ENCODE assay signal across 31 cellular contexts in genomic region chr4:136557396-136557795, GRCh38.
A peak's percentile ranks its signal among the peaks of the same experiment; 100 is the strongest.
DNase-seq lines count a peak whose midpoint lies in the region; ATAC-seq, FAIRE-seq and TF ChIP-seq lines count a peak whose summit lies in the region.
"Had no signal": no experiment of that assay in that cellular context is flagged by ENCODE, and none has a peak within 500 bp of the region (broad histone marks: within the 10 kb centered on the region; RNA-seq: fewer than 3 reads in every experiment).

No MANE protein-coding gene starts in this region.

- H3K9me3 ChIP-seq in endothelial cell of umbilical vein (replicated peaks; ENCODE audit: control insufficient read depth, insufficient read depth, low read length), result no peaks in the 10 kb centered on the region
- H3K9me3 ChIP-seq: A549; BLaER1; BLaER1 treated with 17β-estradiol and CSF1 and Interleukin-3, amounts not matched to agents 10 nM and 100 nM; Caco-2 had no signal

- peak overlapping the region; percentile 35 for H3K4me2 ChIP-seq in endothelial cell of umbilical vein (ENCODE audit: insufficient read depth, low read length)
- H3K4me2 ChIP-seq: A549; BLaER1; BLaER1 treated with 17β-estradiol and CSF1 and Interleukin-3, amounts not matched to agents 10 nM and 100 nM had no signal

- H3K79me2 ChIP-seq in endothelial cell of umbilical vein (ENCODE audit: control insufficient read depth, insufficient read depth, low read length), result no peaks in the 10 kb centered on the region

- TF ChIP-seq CTCF in endothelial cell of umbilical vein (IDR thresholded peaks at IDR 0.05; ENCODE audit: extremely low read depth in 1 of 2, insufficient read depth in 1 of 2, low read depth in 1 of 2, low read length in 2 of 2), result no peak

- H3K27ac ChIP-seq in endothelial cell of umbilical vein (ENCODE audit: insufficient read depth, low read depth, low read length), result no peak overlapping the region
- H3K27ac ChIP-seq: 22Rv1; A549; BLaER1; BLaER1 treated with 17β-estradiol and CSF1 and Interleukin-3, amounts not matched to agents 10 nM and 100 nM; C4-2B had no signal

- intact Hi-C loops in endothelial cell of umbilical vein (cut with micrococcal nuclease), result no loop called here

- BruUV-seq in endothelial cell of umbilical vein (replicated peaks; lab: Mats Ljungman, UMichigan), result no TSS peak

- ATAC-seq in left lobe of liver, result no peak
- ATAC-seq: A549; CD8-positive, alpha-beta T cell had no signal

- H3K36me3 ChIP-seq in endothelial cell of umbilical vein (ENCODE audit: control insufficient read depth in 2 of 2, extremely low read depth in 1 of 2, insufficient read depth in 2 of 2, low read length in 2 of 2), result no peaks in the 10 kb centered on the region
- H3K36me3 ChIP-seq: BE2C; BLaER1; BLaER1 treated with 17β-estradiol and CSF1 and Interleukin-3, amounts not matched to agents 10 nM and 100 nM had no signal

- peak overlapping the region; percentile 64 for H2AFZ ChIP-seq in endothelial cell of umbilical vein (ENCODE audit: low read depth, low read length)

- H3K9me1 ChIP-seq in endothelial cell of umbilical vein (replicated peaks; ENCODE audit: control insufficient read depth, extremely low read depth, insufficient read depth, low read length), result no peaks in the 10 kb centered on the region

- no peaks in the 10 kb centered on the region for H4K20me1 ChIP-seq in endothelial cell of umbilical vein (replicated peaks; ENCODE audit: control insufficient read depth, extremely low read depth, insufficient read depth, low read length)
- H4K20me1 ChIP-seq: BLaER1; BLaER1 treated with 17β-estradiol and CSF1 and Interleukin-3, amounts not matched to agents 10 nM and 100 nM had no signal

- H3K4me1 ChIP-seq in endothelial cell of umbilical vein (ENCODE audit: control insufficient read depth, extremely low read depth, insufficient read depth, low read length), result peaks cover 11% of the 10 kb centered on the region
- H3K4me1 ChIP-seq: A549; BE2C; BLaER1; BLaER1 treated with 17β-estradiol and CSF1 and Interleukin-3, amounts not matched to agents 10 nM and 100 nM had no signal

- H3K4me3 ChIP-seq in endothelial cell of umbilical vein (replicated peaks in 1 of 3; ENCODE audit: insufficient read depth in 1 of 3, low read depth in 1 of 3, low read length in 3 of 3), result no peak overlapping the region
- H3K4me3 ChIP-seq: A549; BLaER1; BLaER1 treated with 17β-estradiol and CSF1 and Interleukin-3, amounts not matched to agents 10 nM and 100 nM had no signal

- TF ChIP-seq POLR2A in endothelial cell of umbilical vein (IDR thresholded peaks at IDR 0.05; ENCODE audit: low read depth, low read length), result no peak

- DNase-seq in dermis blood vessel endothelial cell (peak; percentile 49), endothelial cell of umbilical vein (ENCODE audit: low read depth, low spot score) (peak; percentile 65), left lobe of liver (ENCODE audit: low spot score) (no peak), OCI-M1 (lab: John Stamatoyannopoulos, UW) (no peak)
- DNase-seq: 8988T; ACHN; AML-193; BE2C; C1 segment of cervical spinal cord; Caco-2; Calu3; CD4-positive, alpha-beta memory T cell; CD4-positive, alpha-beta T cell; CD4-positive, CD25-positive, alpha-beta regulatory T cell; CD8-positive, alpha-beta memory T cell; CD8-positive, alpha-beta T cell; COR-L47; DMS 273 treated with DMSO at 0.1 percent for 48 hours; DMS153; DMS53; DMS79; DMS79 treated with DMSO at 0.1 percent for 48 hours; DND-41; EL had no signal

- CTCF ChIA-PET in endothelial cell of umbilical vein (lab: Charles Lee), result interaction anchor here (0.6 to 1.0 kb wide), 3 partner anchors 17 to 244 kb away, joined by 3 to 4 read pairs (median 3); no protein-coding TSS in a partner anchor

- no peaks in the 10 kb centered on the region for H3K27me3 ChIP-seq in endothelial cell of umbilical vein (ENCODE audit: control insufficient read depth in 2 of 2, insufficient read depth in 2 of 2, low read length in 2 of 2)
- H3K27me3 ChIP-seq: BE2C; BLaER1; BLaER1 treated with 17β-estradiol and CSF1 and Interleukin-3, amounts not matched to agents 10 nM and 100 nM had no signal

- peak; percentile 54 for FAIRE-seq in endothelial cell of umbilical vein (lab: Jason Lieb, UNC)
- FAIRE-seq: A204.1, A549, D721Med had no signal

- dilution Hi-C loops in endothelial cell of umbilical vein (cut with MboI; ENCODE audit: extremely low pct_ligation_motif_present, low sequenced_read_pairs), result no loop called here

- no peak overlapping the region for H3K9ac ChIP-seq in endothelial cell of umbilical vein (replicated peaks; ENCODE audit: extremely low read depth, insufficient read depth, low read length)
- H3K9ac ChIP-seq: BLaER1; BLaER1 treated with 17β-estradiol and CSF1 and Interleukin-3, amounts not matched to agents 10 nM and 100 nM had no signal

- POLR2A ChIA-PET in endothelial cell of umbilical vein (lab: Charles Lee), result no interaction called here

TF ChIP-seq in endothelial cell of umbilical vein, 7 proteins besides CTCF, POLR2A, EP300 and RAD21:
- TF ChIP-seq GATA2 (IDR thresholded peaks at IDR 0.05; ENCODE audit: insufficient read depth, insufficient read length, low read depth, low read length), result peak; percentile 75
- no peak for TF ChIP-seq MYC (IDR thresholded peaks at IDR 0.05; ENCODE audit: low read depth, low read length)

Comparison
In these comparisons a context has a peak if more than half of its experiments do, and no peak if none do; other contexts are left out.
1. DNase-seq: peak in dermis blood vessel endothelial cell (single experiment) and endothelial cell of umbilical vein (single experiment); none in left lobe of liver (single experiment) and OCI-M1 (single experiment).